Comparison of ENCODE assay signal across 8 cellular contexts in genomic region chr14:49946320-49947141, GRCh38. TPM values are rescaled to one million over a fixed set of nuclear protein-coding genes. Genes with fewer than 3 reads are reported as not detected.
DNase-seq lines count a peak whose midpoint lies in the region; ATAC-seq and TF ChIP-seq lines count a peak whose summit lies in the region.

No MANE protein-coding gene starts in this region.

- DNase-seq in left ventricle myocardium inferior = no peak
- no peak for DNase-seq in Right ventricle myocardium superior
- DNase-seq in SK-N-DZ (ENCODE audit: low spot score) = peak; percentile 70
- DNase-seq in caudate nucleus (lab: John Stamatoyannopoulos, UW) = peak in 3 of 61 donors; percentile 2 to 63 (median 8)
- no peak for DNase-seq in neuronal stem cell (ENCODE audit: low spot score)
- no peak for DNase-seq in effector CD8-positive, alpha-beta T cell (lab: John Stamatoyannopoulos, UW)
- no peak for DNase-seq in AML-193 (lab: John Stamatoyannopoulos, UW)
- DNase-seq in psoas muscle = no peak

- no peak overlapping the region for H4K91ac ChIP-seq in neuronal stem cell (ENCODE audit: low read depth, low read length, poor library complexity)

- no peak overlapping the region for H2BK15ac ChIP-seq in neuronal stem cell (ENCODE audit: low read length)

- no peak overlapping the region for H3K9ac ChIP-seq in neuronal stem cell (ENCODE audit: low read depth, low read length, poor library complexity)

- no peak overlapping the region for H2BK120ac ChIP-seq in neuronal stem cell (ENCODE audit: low read depth, low read length)

- H3K14ac ChIP-seq in neuronal stem cell (ENCODE audit: low read length) = no peak overlapping the region

- H3K27me3 ChIP-seq in left ventricle myocardium inferior (ENCODE audit: low read depth) = no peaks in the 10 kb centered on the region
- peaks cover 0 to 25% (median 0%) of the 10 kb centered on the region in 3 experiments for H3K27me3 ChIP-seq in neuronal stem cell (ENCODE audit: control insufficient read depth in 3 of 3, insufficient read depth in 3 of 3, low read depth in 1 of 3, low read length in 3 of 3)
- no peaks in the 10 kb centered on the region for H3K27me3 ChIP-seq in psoas muscle (ENCODE audit: insufficient read depth in 3 of 3, low read length in 2 of 3)

- no peak overlapping the region for H3K4me2 ChIP-seq in neuronal stem cell (ENCODE audit: insufficient read depth, low read length, poor library complexity, severe bottlenecking)

- H3K9me3 ChIP-seq in left ventricle myocardium inferior (replicated peaks) (no peaks in the 10 kb centered on the region), neuronal stem cell (replicated peaks in 1 of 2; ENCODE audit: control insufficient read depth in 2 of 2, insufficient read depth in 1 of 2, low read depth in 1 of 2, low read length in 2 of 2) (no peaks in the 10 kb centered on the region), psoas muscle (no peaks in the 10 kb centered on the region)

- H3K18ac ChIP-seq in neuronal stem cell (ENCODE audit: low read length) = no peak overlapping the region

- no peak overlapping the region for H2AK5ac ChIP-seq in neuronal stem cell (ENCODE audit: low read depth, low read length)

- no peaks in the 10 kb centered on the region for H3K79me1 ChIP-seq in neuronal stem cell (ENCODE audit: low read depth, low read length)

- no peak overlapping the region for H2BK5ac ChIP-seq in neuronal stem cell (ENCODE audit: low read length)

- WGBS in neuronal stem cell (ENCODE audit: extremely low coverage in 2 of 2, insufficient read length in 2 of 2, insufficient replicate concordance in 1 of 2), 2 donors = no CpG with 5 or more reads among the region's 10 CpGs
- 30 to 34% (median 32%) methylated on average over 10 of the region's 10 CpGs for WGBS in psoas muscle, 3 donors

- no peak for TF ChIP-seq CTCF in left ventricle myocardium inferior (IDR thresholded peaks at IDR 0.05; ENCODE audit: borderline replicate concordance)
- no peak for TF ChIP-seq CTCF in psoas muscle (IDR thresholded peaks at IDR 0.05)

- H3K4me3 ChIP-seq in left ventricle myocardium inferior = no peak overlapping the region
- H3K4me3 ChIP-seq in neuronal stem cell (ENCODE audit: low read length in 2 of 2) = no peak overlapping the region
- H3K4me3 ChIP-seq in psoas muscle = no peak overlapping the region

- H4K8ac ChIP-seq in neuronal stem cell (ENCODE audit: low read depth, low read length) = no peak overlapping the region

- no peak overlapping the region for H3K4ac ChIP-seq in neuronal stem cell (ENCODE audit: low read length)

- H3K27ac ChIP-seq in left ventricle myocardium inferior (replicated peaks) (peak overlapping the region; percentile 71), caudate nucleus (ENCODE audit: low read depth, low read length) (peak overlapping the region; percentile 63), neuronal stem cell (replicated peaks; ENCODE audit: low read length) (no peak overlapping the region), psoas muscle (no peak overlapping the region)

- no peak overlapping the region for H3K23ac ChIP-seq in neuronal stem cell (ENCODE audit: low read depth, low read length, poor library complexity)

- H2AFZ ChIP-seq in neuronal stem cell (ENCODE audit: low read length) = peak overlapping the region; percentile 5

- H3K36me3 ChIP-seq in left ventricle myocardium inferior (no peaks in the 10 kb centered on the region), neuronal stem cell (replicated peaks in 1 of 2; ENCODE audit: control insufficient read depth in 2 of 2, insufficient read depth in 2 of 2, low read length in 2 of 2) (no peaks in the 10 kb centered on the region), psoas muscle (ENCODE audit: insufficient read depth in 1 of 2, low read depth in 1 of 2) (no peaks in the 10 kb centered on the region)

- H3K4me1 ChIP-seq in left ventricle myocardium inferior = peaks cover 22% of the 10 kb centered on the region
- no peaks in the 10 kb centered on the region for H3K4me1 ChIP-seq in neuronal stem cell (ENCODE audit: control insufficient read depth in 2 of 2, insufficient read depth in 1 of 2, low read depth in 1 of 2, low read length in 2 of 2)
- no peaks in the 10 kb centered on the region for H3K4me1 ChIP-seq in psoas muscle

- intact Hi-C loops in left ventricle myocardium inferior (cut with micrococcal nuclease) (no loop called here), Right ventricle myocardium superior (cut with DNase I) (no loop called here), psoas muscle (cut with DNase I) (no loop called here)

- ATAC-seq in Right ventricle myocardium superior (ENCODE audit: poor library complexity) (no peak), psoas muscle (no peak)

- no peak overlapping the region for H2BK12ac ChIP-seq in neuronal stem cell (ENCODE audit: low read length)

RNA-seq across cellular contexts. Expression of gene ARF6, which starts 53.6 kb away (rescaled TPM):
- total RNA-seq in left ventricle myocardium inferior (24.4 TPM), Right ventricle myocardium superior (23.8 TPM), psoas muscle (10 to 100 TPM; 19.0 to 37.4 (median 30.6) TPM)
- polyA plus RNA-seq in SK-N-DZ (2014; cell fraction: cytosol; rRNA removed) = 14.9 and 15.8 TPM in 2 replicates
- 8.2 and 10.6 TPM in 2 replicates for polyA plus RNA-seq in SK-N-DZ (2014; cell fraction: nucleus; rRNA removed)
- 26.5 TPM for polyA plus RNA-seq in neuronal stem cell (2013, experiment 1 of 2)
- polyA plus RNA-seq in neuronal stem cell (2013, experiment 2 of 2) = 27.2 TPM
- polyA plus RNA-seq in psoas muscle = 10 to 100 TPM; 19.8 to 43.1 (median 26.9) TPM

Comparison
In these comparisons a context has a peak if more than half of its experiments do, and no peak if none do; other contexts are left out.
1. H3K27ac ChIP-seq: peak in left ventricle myocardium inferior (single experiment) and caudate nucleus (single experiment); none in neuronal stem cell (single experiment) and psoas muscle (single experiment).